In genomic region chrX:56994375-56995270, GRCh38 we compare ENCODE assay signal across 8 cellular contexts. TPM values are rescaled to one million over a fixed set of nuclear protein-coding genes. Genes with fewer than 3 reads are reported as not detected.
DNase-seq lines count a peak whose midpoint lies in the region; ATAC-seq and TF ChIP-seq lines count a peak whose summit lies in the region.

No MANE protein-coding gene starts in this region.

- H3K36me3 Mint-ChIP-seq in IgD-negative memory B cell: no peaks in the 10 kb centered on the region

- H3K9me3 Mint-ChIP-seq in IgD-negative memory B cell: no peaks in the 10 kb centered on the region

- H3K27ac ChIP-seq in ectodermal cell (ENCODE audit: insufficient read depth, low read depth, low read length, poor library complexity, severe bottlenecking) (no peak overlapping the region), mucosa of rectum (ENCODE audit: low read depth in 2 of 2, low read length in 2 of 2) (peak overlapping the region in 1 of 2 donors; percentile 61), aorta (ENCODE audit: low read depth in 1 of 2, low read length in 2 of 2) (peak overlapping the region in 1 of 2 donors; percentile 16)

- ATAC-seq in aorta (ENCODE audit: low FRiP score): no peak
- ATAC-seq in HG03571 (IDR thresholded peaks at IDR 0.05; ENCODE audit: unreplicated experiment): no peak

- H3K27me3 ChIP-seq in ectodermal cell (ENCODE audit: control insufficient read depth, insufficient read depth, low read length, poor library complexity, severe bottlenecking): no peaks in the 10 kb centered on the region
- H3K27me3 ChIP-seq in mucosa of rectum (ENCODE audit: control insufficient read depth in 2 of 2, insufficient read depth in 2 of 2, low read length in 2 of 2): no peaks in the 10 kb centered on the region
- no peaks in the 10 kb centered on the region for H3K27me3 ChIP-seq in aorta (ENCODE audit: control insufficient read depth in 1 of 2, insufficient read depth in 2 of 2, low read length in 1 of 2)

- peaks cover 8 to 21% (median 12%) of the 10 kb centered on the region in 3 donors for H3K4me1 Mint-ChIP-seq in IgD-negative memory B cell

- H3K36me3 ChIP-seq in ectodermal cell (ENCODE audit: control insufficient read depth, insufficient read depth, low read length) (peaks cover 9% of the 10 kb centered on the region), mucosa of rectum (ENCODE audit: control insufficient read depth in 2 of 2, insufficient read depth in 2 of 2, low read length in 2 of 2) (no peaks in the 10 kb centered on the region), aorta (ENCODE audit: control insufficient read depth in 1 of 2, insufficient read depth in 2 of 2, low read length in 1 of 2) (no peaks in the 10 kb centered on the region)

- intact Hi-C loops in aorta (cut with DNase I): loop anchor here in 1 of 2 donors (10.0 kb wide), 1 partner anchor 430 kb away; the partner anchor contains the start of gene UBQLN2

- no peak for TF ChIP-seq CTCF in GM12864 (IDR thresholded peaks at IDR 0.05; ENCODE audit: low read depth, low read length, missing control alignments)

- peaks cover 3% of the 10 kb centered on the region for H3K27me3 Mint-ChIP-seq in IgD-negative memory B cell

- peak overlapping the region; percentile 39 to 95 (median 94) for H3K27ac Mint-ChIP-seq in IgD-negative memory B cell

- H3K4me1 ChIP-seq in ectodermal cell (ENCODE audit: control insufficient read depth, insufficient read depth, low read length): no peaks in the 10 kb centered on the region
- H3K4me1 ChIP-seq in mucosa of rectum (ENCODE audit: control insufficient read depth in 2 of 2, insufficient read depth in 2 of 2, low read length in 2 of 2): no peaks in the 10 kb centered on the region
- H3K4me1 ChIP-seq in aorta (ENCODE audit: control insufficient read depth in 1 of 2, insufficient read depth in 2 of 2, low read length in 2 of 2): no peaks in the 10 kb centered on the region

- peak overlapping the region; percentile 70 for H3K4me3 ChIP-seq in GM12864 (ENCODE audit: low read depth, low read length)
- peak overlapping the region; percentile 58 for H3K4me3 ChIP-seq in ectodermal cell (ENCODE audit: insufficient read depth, low read depth, low read length)
- peak overlapping the region; percentile 83 to 87 for H3K4me3 ChIP-seq in mucosa of rectum (ENCODE audit: low read length in 2 of 2)
- H3K4me3 ChIP-seq in aorta (ENCODE audit: low read length in 2 of 2): peak overlapping the region; percentile 7 to 69

- WGBS in ectodermal cell, 2 experiments: 7 to 13% methylated on average over 25 to 26 of the region's 26 CpGs
- 7 to 38% methylated on average over 26 of the region's 26 CpGs for WGBS in aorta, 2 donors

- H3K9ac ChIP-seq in mucosa of rectum (ENCODE audit: low read depth in 1 of 2, low read length in 2 of 2): peak overlapping the region; percentile 58 to 68

- H3K9me3 ChIP-seq in ectodermal cell (ENCODE audit: control insufficient read depth, low read length) (no peaks in the 10 kb centered on the region), mucosa of rectum (ENCODE audit: control insufficient read depth in 2 of 2, low read length in 2 of 2) (no peaks in the 10 kb centered on the region), aorta (ENCODE audit: control insufficient read depth, low read length) (no peaks in the 10 kb centered on the region)

- DNase-seq in GM12864 (ENCODE audit: low read depth) (no peak), aorta (no peak), iPS-NIHi11 (ENCODE audit: low spot score) (no peak), HK-2 (ENCODE audit: unreplicated experiment) (no peak)

- peak overlapping the region; percentile 90 to 98 (median 94) for H3K4me3 Mint-ChIP-seq in IgD-negative memory B cell

RNA-seq across cellular contexts. Expression of gene SPIN3, which starts 0.7 kb away (rescaled TPM):
- polyA plus RNA-seq in IgD-negative memory B cell: 4.3 TPM
- 19.8 TPM for polyA plus RNA-seq in ectodermal cell (2013, experiment 1 of 4)
- 18.7 TPM for polyA plus RNA-seq in ectodermal cell (2013, experiment 2 of 4)
- polyA plus RNA-seq in ectodermal cell (2013, experiment 3 of 4): 16.5 TPM
- polyA plus RNA-seq in ectodermal cell (2013, experiment 4 of 4): 18.9 TPM
- total RNA-seq in aorta: 10 to 100 TPM in 1 of 2 donors, 1 to 10 TPM in 1; 7.4 to 18.3 TPM
- polyA plus RNA-seq in aorta: 10 to 100 TPM in 1 of 2 donors, 1 to 10 TPM in 1; 9.5 to 10.5 TPM
